1 cellular context compared by ENCODE assay signal in genomic region chr14:66568220-66568619, GRCh38.
TF ChIP-seq lines count a peak whose summit lies in the region.

No MANE protein-coding gene starts in this region.

TF ChIP-seq in HCT116, 20 proteins besides CTCF, POLR2A, EP300 and RAD21 (continued from another document):
- TF ChIP-seq EZH2phosphoT487 (IDR thresholded peaks at IDR 0.05; ENCODE audit: borderline replicate concordance) (no peak), ELF1 (IDR thresholded peaks at IDR 0.05; ENCODE audit: borderline replicate concordance, low read depth) (no peak), ATF3 (IDR thresholded peaks at IDR 0.05) (no peak), ZBTB33 (IDR thresholded peaks at IDR 0.05; ENCODE audit: extremely low read depth, insufficient replicate concordance, low read length) (no peak), ZNF274 (IDR thresholded peaks at IDR 0.05; ENCODE audit: low read depth, low read length) (no peak), CEBPB (IDR thresholded peaks at IDR 0.05; ENCODE audit: low read depth) (no peak), MAX (IDR thresholded peaks at IDR 0.05) (no peak)
TF ChIP-seq in HCT116: peak in this region for 0.
